ENCODE assay signal across 14 cellular contexts in the genomic region with DNA sequence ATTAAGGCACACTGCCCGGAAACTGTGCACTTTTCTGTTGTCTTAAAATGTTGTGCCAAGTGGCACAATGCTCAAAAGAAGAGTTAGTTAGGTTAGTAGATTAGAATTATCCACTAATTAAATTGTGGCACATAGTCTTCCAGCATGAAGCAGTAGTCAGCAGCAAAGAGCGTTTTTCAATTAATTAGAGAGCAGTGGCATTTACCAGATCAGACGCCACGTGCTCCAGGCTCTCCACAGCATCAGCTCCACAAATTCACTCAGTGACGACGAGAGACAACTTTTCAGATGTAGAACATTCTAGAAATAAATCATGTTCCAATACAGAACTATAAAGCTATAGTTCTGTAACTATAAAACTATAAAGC.
"Had no signal": no experiment of that assay in that cellular context is flagged by ENCODE, and none has a peak within 500 bp of the region (broad histone marks: within the 10 kb centered on the region; RNA-seq: fewer than 3 reads in every experiment).

No MANE protein-coding gene starts in this region.

- H3K4me3 Mint-ChIP-seq: activated B cell treated with CpG ODN at 0.5 μM for 24 hours; activated CD4-positive, alpha-beta memory T cell treated with anti-CD3 and anti-CD28 coated beads for 36 hours; activated naive CD8-positive, alpha-beta T cell; naive thymus-derived CD4-positive, alpha-beta T cell had no signal

- H3K36me3 Mint-ChIP-seq: activated CD4-positive, alpha-beta memory T cell treated with anti-CD3 and anti-CD28 coated beads for 36 hours; activated naive CD8-positive, alpha-beta T cell had no signal

- H3K27ac Mint-ChIP-seq: activated B cell treated with CpG ODN at 0.5 μM for 24 hours; activated CD4-positive, alpha-beta memory T cell treated with anti-CD3 and anti-CD28 coated beads for 36 hours; activated naive CD8-positive, alpha-beta T cell; naive thymus-derived CD4-positive, alpha-beta T cell had no signal

- DNase-seq: activated B cell treated with CpG ODN at 0.5 μM for 24 hours; activated CD4-positive, alpha-beta memory T cell treated with anti-CD3 and anti-CD28 coated beads for 36 hours; activated CD4-positive, alpha-beta T cell treated with anti-CD3 and anti-CD28 coated beads for 4 hours; activated T-cell treated with anti-CD3 and anti-CD28 coated beads for 4 hours; mesenchymal stem cell; naive thymus-derived CD4-positive, alpha-beta T cell; sigmoid colon; stimulated activated CD8-positive, alpha-beta memory T cell treated with anti-CD3 and anti-CD28 coated beads, Interleukin-4, amount 100 ng/mL, for 48 hours; stimulated activated naive CD4-positive, alpha-beta T cell; T-helper 9 cell; tibial artery had no signal

- H3K36me3 ChIP-seq: neutrophil, sigmoid colon, tibial artery had no signal

- H3K27me3 ChIP-seq: sigmoid colon, tibial artery had no signal

- H3K4me3 ChIP-seq: sigmoid colon, tibial artery had no signal

- H3K4me1 ChIP-seq: parathyroid adenoma, sigmoid colon, tibial artery had no signal

- ATAC-seq: naive thymus-derived CD4-positive, alpha-beta T cell had no signal

- H3K4me1 Mint-ChIP-seq: activated B cell treated with CpG ODN at 0.5 μM for 24 hours had no signal

- H3K27ac ChIP-seq: neutrophil, parathyroid adenoma, sigmoid colon, tibial artery had no signal
